In genomic region chr17:19304209-19304608, GRCh38 we compare ENCODE assay signal across 8 cellular contexts. TPM values are rescaled to one million over a fixed set of nuclear protein-coding genes. Genes with fewer than 3 reads are reported as not detected.
DNase-seq lines count a peak whose midpoint lies in the region; ATAC-seq and TF ChIP-seq lines count a peak whose summit lies in the region.

No MANE protein-coding gene starts in this region.

- intact Hi-C loops in body of pancreas (cut with DNase I): no loop called here
- intact Hi-C loops in left lung (cut with DNase I): no loop called here

- peaks cover 19 to 53% (median 25%) of the 10 kb centered on the region in 4 donors for H3K4me1 Mint-ChIP-seq in naive thymus-derived CD8-positive, alpha-beta T cell

- H3K4me1 ChIP-seq in body of pancreas (peaks cover 10% of the 10 kb centered on the region), left lung (peaks cover 22 to 72% of the 10 kb centered on the region in 2 donors)

- H3K36me3 ChIP-seq in body of pancreas (replicated peaks in 1 of 2; ENCODE audit: insufficient read depth in 1 of 2, low read depth in 2 of 2) (no peaks in the 10 kb centered on the region), left lung (no peaks in the 10 kb centered on the region)

- H3K4me3 ChIP-seq in body of pancreas (no peak overlapping the region), left lung (no peak overlapping the region)

- WGBS in body of pancreas, 2 donors: 74 to 80% methylated on average over 5 to 7 of the region's 7 CpGs

- H3K9me3 Mint-ChIP-seq in naive thymus-derived CD8-positive, alpha-beta T cell: no peaks in the 10 kb centered on the region

- no peak for TF ChIP-seq POLR2A in body of pancreas (IDR thresholded peaks at IDR 0.05)

- H3K27ac ChIP-seq in body of pancreas: peak overlapping the region in 2 of 4 donors; percentile 38 to 56
- H3K27ac ChIP-seq in left lung: peak overlapping the region in 1 of 2 donors; percentile 68

- no peaks in the 10 kb centered on the region for H3K36me3 Mint-ChIP-seq in naive thymus-derived CD8-positive, alpha-beta T cell

- POLR2A ChIA-PET in naive thymus-derived CD8-positive, alpha-beta T cell (lab: Charles Lee): no interaction called here

- peak; percentile 69 for DNase-seq in A172 (ENCODE audit: low spot score)
- DNase-seq in LHCN-M2 (ENCODE audit: low read depth): peak; percentile 49
- DNase-seq in body of pancreas: peak; percentile 31 to 81 (median 43)
- peak; percentile 80 to 83 for DNase-seq in left lung
- no peak for DNase-seq in naive thymus-derived CD8-positive, alpha-beta T cell
- DNase-seq in NCI-H2227 (lab: John Stamatoyannopoulos, UW; ENCODE audit: unreplicated experiment): no peak
- no peak for DNase-seq in SHP77 (lab: John Stamatoyannopoulos, UW)

- ATAC-seq in body of pancreas (peak; percentile 71), left lung (peak; percentile 58), HG03439 (IDR thresholded peaks at IDR 0.05; ENCODE audit: unreplicated experiment) (no peak)
- ATAC-seq in naive thymus-derived CD8-positive, alpha-beta T cell: no peak

- H3K4me3 Mint-ChIP-seq in naive thymus-derived CD8-positive, alpha-beta T cell: peak overlapping the region in 1 of 10 donors; percentile 9

- peaks cover 22 to 87% (median 38%) of the 10 kb centered on the region in 5 donors for H3K27me3 Mint-ChIP-seq in naive thymus-derived CD8-positive, alpha-beta T cell

- H3K27me3 ChIP-seq in body of pancreas (no peaks in the 10 kb centered on the region), left lung (peaks cover 0 to 60% of the 10 kb centered on the region in 2 donors)

- TF ChIP-seq CTCF in body of pancreas (IDR thresholded peaks at IDR 0.05) (no peak), left lung (IDR thresholded peaks at IDR 0.05) (no peak)

- H3K9me3 ChIP-seq in body of pancreas (no peaks in the 10 kb centered on the region), left lung (no peaks in the 10 kb centered on the region)

- H3K27ac Mint-ChIP-seq in naive thymus-derived CD8-positive, alpha-beta T cell: no peak overlapping the region

RNA-seq across cellular contexts. Expression of gene B9D1, which starts 58.3 kb away (rescaled TPM):
- 41.5 and 65.1 TPM in 2 replicates for total RNA-seq in A172 (2014; rRNA removed; shearing (Covaris generic))
- total RNA-seq in LHCN-M2 (2014; rRNA removed) (21.6 and 37.9 TPM in 2 replicates), body of pancreas (10 to 100 TPM; 10.4 to 53.4 TPM), left lung (10 to 100 TPM; 11.4 to 14.1 TPM)
- polyA plus RNA-seq in LHCN-M2 (2012): 37.3 TPM
- total RNA-seq in naive thymus-derived CD8-positive, alpha-beta T cell: 1 to 10 TPM; 1.9 to 3.1 TPM
- 1 to 10 TPM in 1 of 3 donors, under 1 TPM in 2; 0.75 to 1.8 (median 0.91) TPM for polyA plus RNA-seq in naive thymus-derived CD8-positive, alpha-beta T cell

Comparison
In these comparisons a context has a peak if more than half of its experiments do, and no peak if none do; other contexts are left out.
1. DNase-seq: peak in A172 (single experiment), LHCN-M2 (single experiment), body of pancreas (4 of 4) and left lung (2 of 2); none in naive thymus-derived CD8-positive, alpha-beta T cell (0 of 10), NCI-H2227 (single experiment) and SHP77 (0 of 2).
2. ATAC-seq: peak in body of pancreas (single experiment) and left lung (single experiment); none in naive thymus-derived CD8-positive, alpha-beta T cell (0 of 2) and HG03439 (single experiment).